31 cellular contexts compared by ENCODE assay signal in the genomic region with DNA sequence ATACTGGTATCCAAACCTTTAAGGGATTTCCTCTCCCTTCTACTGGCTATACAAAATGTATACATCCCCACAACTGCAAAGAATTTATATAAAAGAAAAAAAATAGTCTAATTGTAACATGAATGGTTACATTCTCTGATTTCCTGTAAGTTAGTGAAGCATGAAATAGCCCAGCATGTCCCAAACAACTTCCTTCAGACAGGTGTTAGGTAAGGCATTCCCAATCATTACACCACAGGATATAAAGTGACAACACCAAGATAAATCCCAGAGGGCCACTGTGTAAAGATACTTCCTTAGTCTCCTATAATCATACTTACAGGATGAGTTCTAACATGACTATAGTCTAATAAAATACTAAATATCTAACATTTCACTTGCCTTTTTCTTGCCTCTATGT. TPM values are rescaled to one million over a fixed set of nuclear protein-coding genes. Genes with fewer than 3 reads are reported as not detected.
DNase-seq lines count a peak whose midpoint lies in the region; ATAC-seq and TF ChIP-seq lines count a peak whose summit lies in the region.
"Had no signal": no experiment of that assay in that cellular context is flagged by ENCODE, and none has a peak within 500 bp of the region (broad histone marks: within the 10 kb centered on the region; RNA-seq: fewer than 3 reads in every experiment).

No MANE protein-coding gene starts in this region.

- H4K20me1 ChIP-seq in PC-9 (ENCODE audit: insufficient read depth) (no peaks in the 10 kb centered on the region), hepatocyte (ENCODE audit: insufficient read depth, poor library complexity, severe bottlenecking) (peaks cover 27% of the 10 kb centered on the region)

- H3K27me3 Mint-ChIP-seq in stimulated activated naive CD8-positive, alpha-beta T cell treated with anti-CD3 and anti-CD28 coated beads, Interleukin-15, Interleukin-2, amounts not matched to agents 100 ng/mL and 50 ng/mL, for 24 hours, result no peaks in the 10 kb centered on the region
- no peaks in the 10 kb centered on the region for H3K27me3 Mint-ChIP-seq in stimulated activated naive B cell treated with anti-CD40 and anti-IgM and Interleukin-4, amounts not matched to agents 10 μg/mL and 1 μg/mL and 100 μg/mL, for 72 hours
- H3K27me3 Mint-ChIP-seq: stimulated activated memory B cell treated with anti-CD40 and anti-IgM and Interleukin-4, amounts not matched to agents 10 μg/mL and 1 μg/mL and 100 μg/mL, for 72 hours had no signal

- peaks cover 17% of the 10 kb centered on the region for H3K4me1 ChIP-seq in PC-9 (replicated peaks; ENCODE audit: insufficient read depth)
- peaks cover 27% of the 10 kb centered on the region for H3K4me1 ChIP-seq in hepatocyte (ENCODE audit: insufficient read depth)
- H3K4me1 ChIP-seq: BE2C had no signal

- POLR2A ChIA-PET in PC-9 (lab: Charles Lee; ENCODE audit: unreplicated experiment), result no interaction called here

- H3K4me3 ChIP-seq in PC-9 (no peak overlapping the region), hepatocyte (no peak overlapping the region)
- H3K4me3 ChIP-seq: cardiac muscle cell, lung, SJSA1, suprapubic skin, upper lobe of left lung had no signal

- intact Hi-C loops in PC-9 (cut with micrococcal nuclease; ENCODE audit: unreplicated experiment), result no loop called here

- H3K9me3 ChIP-seq in PC-9 (ENCODE audit: insufficient read depth, low read depth) (no peaks in the 10 kb centered on the region), hepatocyte (ENCODE audit: low read depth) (no peaks in the 10 kb centered on the region)
- H3K9me3 ChIP-seq: BE2C, SJSA1, suprapubic skin, upper lobe of left lung had no signal

- H3K4me2 ChIP-seq in PC-9 (no peak overlapping the region), hepatocyte (no peak overlapping the region)

- peaks cover 7% of the 10 kb centered on the region; the same call in 1 of the 2 replicates for H3F3A ChIP-seq in PC-9 (ENCODE audit: insufficient read depth, low read depth)

- H3K4me1 Mint-ChIP-seq in stimulated activated naive CD8-positive, alpha-beta T cell treated with anti-CD3 and anti-CD28 coated beads, Interleukin-15, Interleukin-2, amounts not matched to agents 100 ng/mL and 50 ng/mL, for 24 hours (ENCODE audit: low read depth), result peaks cover 39% of the 10 kb centered on the region
- peaks cover 16 to 43% of the 10 kb centered on the region in 2 donors for H3K4me1 Mint-ChIP-seq in stimulated activated naive B cell treated with anti-CD40 and anti-IgM and Interleukin-4, amounts not matched to agents 10 μg/mL and 1 μg/mL and 100 μg/mL, for 72 hours

- H3K79me2 ChIP-seq in PC-9 (ENCODE audit: low read depth) (peaks cover 13% of the 10 kb centered on the region; the same call in 1 of the 2 replicates), hepatocyte (peaks cover 90% of the 10 kb centered on the region)

- H3K36me3 Mint-ChIP-seq in stimulated activated naive CD8-positive, alpha-beta T cell treated with anti-CD3 and anti-CD28 coated beads, Interleukin-15, Interleukin-2, amounts not matched to agents 100 ng/mL and 50 ng/mL, for 24 hours (ENCODE audit: low read depth), result peaks cover 18% of the 10 kb centered on the region
- peaks cover 25 to 29% of the 10 kb centered on the region in 2 donors for H3K36me3 Mint-ChIP-seq in stimulated activated naive B cell treated with anti-CD40 and anti-IgM and Interleukin-4, amounts not matched to agents 10 μg/mL and 1 μg/mL and 100 μg/mL, for 72 hours

- no peaks in the 10 kb centered on the region for H3K9me3 Mint-ChIP-seq in stimulated activated naive CD8-positive, alpha-beta T cell treated with anti-CD3 and anti-CD28 coated beads, Interleukin-15, Interleukin-2, amounts not matched to agents 100 ng/mL and 50 ng/mL, for 24 hours
- peaks cover 3 to 5% of the 10 kb centered on the region in 2 donors for H3K9me3 Mint-ChIP-seq in stimulated activated naive B cell treated with anti-CD40 and anti-IgM and Interleukin-4, amounts not matched to agents 10 μg/mL and 1 μg/mL and 100 μg/mL, for 72 hours
- H3K9me3 Mint-ChIP-seq: H9; stimulated activated memory B cell treated with anti-CD40 and anti-IgM and Interleukin-4, amounts not matched to agents 10 μg/mL and 1 μg/mL and 100 μg/mL, for 72 hours had no signal

- no TSS peak for BruUV-seq in PC-9 (replicated peaks; lab: Mats Ljungman, UMichigan)

- peak overlapping the region; percentile 28 for H3K27ac Mint-ChIP-seq in stimulated activated naive CD8-positive, alpha-beta T cell treated with anti-CD3 and anti-CD28 coated beads, Interleukin-15, Interleukin-2, amounts not matched to agents 100 ng/mL and 50 ng/mL, for 24 hours
- H3K27ac Mint-ChIP-seq in stimulated activated naive B cell treated with anti-CD40 and anti-IgM and Interleukin-4, amounts not matched to agents 10 μg/mL and 1 μg/mL and 100 μg/mL, for 72 hours, result peak overlapping the region; percentile 72
- H3K27ac Mint-ChIP-seq: activated naive CD4-positive, alpha-beta T cell treated with anti-CD3 and anti-CD28 coated beads, Interleukin-2, amount 50 U/mL, for 72 hours; H9; nephron progenitor cell; stimulated activated memory B cell treated with anti-CD40 and anti-IgM and Interleukin-4, amounts not matched to agents 10 μg/mL and 1 μg/mL and 100 μg/mL, for 72 hours had no signal

- TF ChIP-seq CTCF in PC-9 (conservative IDR thresholded peaks at IDR 0.05) (no peak), hepatocyte (IDR thresholded peaks at IDR 0.05; ENCODE audit: poor library complexity) (no peak)

- H3K27ac ChIP-seq in PC-9 (0 out of 2 replicates have a peak overlapping the region, but pooled peaks have one; percentile 19), hepatocyte (peak overlapping the region; percentile 7)
- H3K27ac ChIP-seq: cardiac muscle cell, SJSA1, suprapubic skin, upper lobe of left lung, WERI-Rb-1 had no signal

- ATAC-seq in stimulated activated naive CD8-positive, alpha-beta T cell treated with anti-CD3 and anti-CD28 coated beads, Interleukin-15, Interleukin-2, amounts not matched to agents 100 U/mL and 50 U/mL, for 24 hours, result no peak
- ATAC-seq in stimulated activated naive B cell treated with anti-CD40 and anti-IgM and Interleukin-4, amounts not matched to agents 10 μg/mL and 1 μg/mL and 100 μg/mL, for 72 hours (replicated peaks), result no peak
- ATAC-seq: activated naive CD4-positive, alpha-beta T cell treated with anti-CD3 and anti-CD28 coated beads, Interleukin-2, amount 50 U/mL, for 72 hours; stimulated activated memory B cell treated with anti-CD40 and anti-IgM and Interleukin-4, amounts not matched to agents 10 μg/mL and 1 μg/mL and 100 μg/mL, for 72 hours had no signal

- H2AFZ ChIP-seq in PC-9, result no peak overlapping the region
- H2AFZ ChIP-seq in hepatocyte, result no peak overlapping the region

- no peaks in the 10 kb centered on the region for H3K27me3 ChIP-seq in PC-9 (ENCODE audit: insufficient read depth, low read depth)
- no peaks in the 10 kb centered on the region for H3K27me3 ChIP-seq in hepatocyte
- H3K27me3 ChIP-seq: BE2C, cardiac muscle cell, SJSA1, suprapubic skin, upper lobe of left lung had no signal

- H3K9me2 ChIP-seq in PC-9 (ENCODE audit: insufficient read depth) (no peaks in the 10 kb centered on the region), hepatocyte (replicated peaks; ENCODE audit: insufficient read depth) (no peaks in the 10 kb centered on the region)

- H3K36me3 ChIP-seq in PC-9 (ENCODE audit: low read depth), result no peaks in the 10 kb centered on the region
- no peaks in the 10 kb centered on the region for H3K36me3 ChIP-seq in hepatocyte (replicated peaks; ENCODE audit: insufficient read depth, low read depth)
- H3K36me3 ChIP-seq: BE2C, cardiac muscle cell, suprapubic skin, WERI-Rb-1 had no signal

- DNase-seq in stimulated activated naive CD8-positive, alpha-beta T cell treated with anti-CD3 and anti-CD28 coated beads, Interleukin-15, Interleukin-2, amounts not matched to agents 100 U/mL and 50 U/mL, for 24 hours, result no peak
- DNase-seq in PC-9 (peak in 1 of 2 experiments; percentile 65), hepatocyte (ENCODE audit: low spot score) (no peak), NCI-H1694 (lab: John Stamatoyannopoulos, UW) (no peak), globus pallidus (ENCODE audit: low spot score) (no peak), amygdala (lab: John Stamatoyannopoulos, UW) (no peak)
- no peak for DNase-seq in stimulated activated naive B cell treated with anti-CD40 and anti-IgM and Interleukin-4, amounts not matched to agents 10 μg/mL and 1 μg/mL and 100 μg/mL, for 72 hours
- DNase-seq: ACHN; activated CD4-positive, alpha-beta T cell treated with anti-CD3 and anti-CD28 coated beads for 48 hours; activated CD8-positive, alpha-beta memory T cell treated with anti-CD3 and anti-CD28 coated beads for 24 hours; activated T-cell treated with anti-CD3 and anti-CD28 coated beads for 4 hours; aorta; BE2C; effector CD4-positive, alpha-beta T cell; glutamatergic neuron; H9; kidney; MV-4-11; NCI-H1436; nephron progenitor cell; RPMI8226; T1000; WERI-Rb-1 had no signal

- CTCF ChIA-PET in PC-9 (lab: Charles Lee), result no interaction called here

- no peak overlapping the region for H3K4me3 Mint-ChIP-seq in stimulated activated naive CD8-positive, alpha-beta T cell treated with anti-CD3 and anti-CD28 coated beads, Interleukin-15, Interleukin-2, amounts not matched to agents 100 ng/mL and 50 ng/mL, for 24 hours
- peak overlapping the region in 1 of 2 donors; percentile 52 for H3K4me3 Mint-ChIP-seq in stimulated activated naive B cell treated with anti-CD40 and anti-IgM and Interleukin-4, amounts not matched to agents 10 μg/mL and 1 μg/mL and 100 μg/mL, for 72 hours
- H3K4me3 Mint-ChIP-seq: H9; nephron progenitor cell; stimulated activated memory B cell treated with anti-CD40 and anti-IgM and Interleukin-4, amounts not matched to agents 10 μg/mL and 1 μg/mL and 100 μg/mL, for 72 hours had no signal

RNA-seq across cellular contexts. Expression of a gene that starts 7.6 kb away (rescaled TPM):
- total RNA-seq in PC-9 (2021) (61.0 and 69.4 TPM in 2 replicates), hepatocyte (125 and 133 TPM in 2 replicates)
- polyA plus RNA-seq in hepatocyte, result 82.7 TPM in 2 replicates
